ENCODE assay signal across 19 cellular contexts in the genomic region with DNA sequence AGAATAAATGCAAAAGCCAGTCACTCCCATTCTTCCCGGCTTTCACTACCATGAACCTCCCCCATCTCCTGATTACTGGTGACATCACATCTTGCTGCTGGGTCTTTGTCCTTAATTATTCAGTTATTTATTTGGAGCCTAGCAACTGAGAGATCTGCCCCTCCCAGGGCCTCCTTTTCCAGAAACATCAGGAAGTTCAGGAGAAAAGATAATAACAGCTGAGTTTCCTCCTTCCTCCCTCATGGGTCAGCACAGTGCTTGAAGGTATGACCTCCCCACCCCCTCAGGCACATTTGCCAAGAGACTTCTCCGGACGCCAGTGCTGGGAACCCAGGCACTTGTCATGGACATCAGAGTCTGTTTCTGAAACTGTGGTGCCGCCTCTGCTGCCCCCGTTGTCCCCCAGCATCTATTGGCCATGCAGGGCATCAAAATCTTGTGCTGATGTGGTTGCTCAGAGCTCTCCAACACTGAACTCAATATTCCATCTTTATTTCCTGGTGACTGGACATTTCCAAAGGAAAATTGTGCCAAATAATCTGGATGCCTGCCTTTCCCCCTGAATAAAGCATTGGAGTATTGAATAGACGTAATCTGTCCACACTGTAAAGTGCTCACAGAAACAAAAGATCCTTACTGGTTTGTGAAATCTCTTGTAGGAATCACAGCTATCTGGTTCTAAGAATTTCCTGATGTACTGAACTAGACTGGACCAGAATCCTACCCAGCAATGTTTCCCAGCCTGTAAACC.
"Had no signal": no experiment of that assay in that cellular context is flagged by ENCODE, and none has a peak within 500 bp of the region (broad histone marks: within the 10 kb centered on the region; RNA-seq: fewer than 3 reads in every experiment).

No MANE protein-coding gene starts in this region.

- ATAC-seq: esophagus mucosa; pancreas; stimulated activated naive B cell treated with anti-CD40 and anti-IgM and Interleukin-4, amounts not matched to agents 10 μg/mL and 1 μg/mL and 100 μg/mL, for 72 hours had no signal

- H3K27ac Mint-ChIP-seq: activated naive CD4-positive, alpha-beta T cell treated with anti-CD3 and anti-CD28 coated beads, Interleukin-2, amount 10 ng/mL, durations not matched to agents 7 days and 5 days; activated T-cell treated with anti-CD3 and anti-CD28 coated beads, Interleukin-2, amount 50 U/mL, for 24 hours; nephron; stimulated activated naive B cell treated with anti-CD40 and anti-IgM and Interleukin-4, amounts not matched to agents 10 μg/mL and 1 μg/mL and 100 μg/mL, for 72 hours had no signal

- H3K36me3 ChIP-seq: cardiac muscle cell, pancreas, tibial artery had no signal

- H3K36me3 Mint-ChIP-seq: activated naive CD4-positive, alpha-beta T cell treated with anti-CD3 and anti-CD28 coated beads, Interleukin-2, amount 10 ng/mL, durations not matched to agents 7 days and 5 days had no signal

- H3K4me1 ChIP-seq: pancreas, tibial artery had no signal

- FAIRE-seq: colon, endometrium, pancreas, urothelium cell line had no signal

- H3K9me3 ChIP-seq: pancreas, tibial artery had no signal

- DNase-seq: activated CD4-positive, alpha-beta T cell treated with anti-CD3 and anti-CD28 coated beads for 1 hour; activated CD4-positive, alpha-beta T cell treated with anti-CD3 and anti-CD28 coated beads, Interleukin-2, amount 50 U/mL, for 48 hours; activated naive CD4-positive, alpha-beta T cell treated with anti-CD3 and anti-CD28 coated beads, Interleukin-2, amount 10 ng/mL, durations not matched to agents 7 days and 5 days; activated T-cell treated with anti-CD3 and anti-CD28 coated beads, Interleukin-2, amount 50 U/mL, for 24 hours; hypothalamus; mesenchymal stem cell; pancreas; stimulated activated CD4-positive, alpha-beta T cell treated with anti-CD3 and anti-CD28 coated beads, Interleukin-2, amount 100 ng/mL, for 48 hours; stimulated activated naive B cell treated with anti-CD40 and anti-IgM and Interleukin-4, amounts not matched to agents 10 μg/mL and 1 μg/mL and 100 μg/mL, for 72 hours; T-helper 9 cell; tibial artery had no signal

- H3K27ac ChIP-seq: cardiac muscle cell, pancreas, SK-N-MC, tibial artery, VCaP had no signal

- H3K9me3 Mint-ChIP-seq: activated T-cell treated with anti-CD3 and anti-CD28 coated beads, Interleukin-2, amount 50 U/mL, for 24 hours had no signal

- H3K4me3 ChIP-seq: cardiac muscle cell, pancreas, SK-N-MC, tibial artery had no signal

- H3K27me3 ChIP-seq: cardiac muscle cell, pancreas, tibial artery had no signal
